20 cellular contexts compared by ENCODE assay signal in genomic region chr12:58906917-58907316, GRCh38. TPM values are rescaled to one million over a fixed set of nuclear protein-coding genes. Genes with fewer than 3 reads are reported as not detected.
DNase-seq lines count a peak whose midpoint lies in the region; ATAC-seq, FAIRE-seq and TF ChIP-seq lines count a peak whose summit lies in the region.
"Had no signal": no experiment of that assay in that cellular context is flagged by ENCODE, and none has a peak within 500 bp of the region (broad histone marks: within the 10 kb centered on the region; RNA-seq: fewer than 3 reads in every experiment).

No MANE protein-coding gene starts in this region.

- peaks cover 2% of the 10 kb centered on the region for H3K9me3 ChIP-seq in keratinocyte (ENCODE audit: control insufficient read depth, low read depth, low read length)
- H3K9me3 ChIP-seq: BLaER1 had no signal

- ATAC-seq in GM21737 (IDR thresholded peaks at IDR 0.05; ENCODE audit: unreplicated experiment) = no peak
- ATAC-seq in Right ventricle myocardium inferior = no peak
- ATAC-seq: GM12878, PC-3 had no signal

- DNase-seq in NCI-H2171 treated with DMSO at 0.1 percent for 48 hours (lab: John Stamatoyannopoulos, UW) = peak; percentile 25
- DNase-seq in NCI-H2171 (lab: John Stamatoyannopoulos, UW) = no peak
- DNase-seq in bronchial epithelial cell (ENCODE audit: low read depth) = peak; percentile 89
- DNase-seq in keratinocyte (ENCODE audit: low read depth, low spot score) = no peak
- DNase-seq in lower leg skin (ENCODE audit: low spot score in 2 of 2) = no peak
- no peak for DNase-seq in NCI-H2227 (lab: John Stamatoyannopoulos, UW; ENCODE audit: unreplicated experiment)
- DNase-seq in Right ventricle myocardium inferior (ENCODE audit: missing footprints) = no peak
- DNase-seq: 8988T; CD8-positive, alpha-beta memory T cell; DND-41; GOT3; KG1; NCI-H1092; NCI-H82; PC-3 had no signal

- no peaks in the 10 kb centered on the region for H4K20me1 ChIP-seq in keratinocyte (ENCODE audit: control insufficient read depth, extremely low read depth, insufficient read depth, low read length)
- H4K20me1 ChIP-seq: BLaER1 had no signal

- H3K9ac ChIP-seq in keratinocyte (ENCODE audit: control insufficient read depth, extremely low read depth, insufficient read depth, low read length) = peak overlapping the region; percentile 38
- H3K9ac ChIP-seq: BLaER1 had no signal

- peaks cover 65% of the 10 kb centered on the region for H3K79me2 ChIP-seq in keratinocyte (ENCODE audit: control insufficient read depth, insufficient read depth, low read length)

- intact Hi-C loops in lower leg skin (cut with DNase I; ENCODE audit: low total_unique reads) (no loop called here), Right ventricle myocardium inferior (cut with DNase I) (no loop called here)

- TF ChIP-seq CTCF in bronchial epithelial cell (IDR thresholded peaks at IDR 0.05; ENCODE audit: insufficient read depth, low read length, severe bottlenecking) (no peak), keratinocyte (optimal IDR thresholded peaks at IDR 0.05 in 1 of 3, IDR thresholded peaks at IDR 0.05 in 1 of 3, conservative IDR thresholded peaks at IDR 0.05 in 1 of 3; ENCODE audit: extremely low read depth in 1 of 3, insufficient read depth in 2 of 3, low read length in 3 of 3) (no peak), lower leg skin (IDR thresholded peaks at IDR 0.05) (no peak)

- 47 to 52% methylated on average over 3 of the region's 3 CpGs for WGBS in lower leg skin, 2 donors

- no peaks in the 10 kb centered on the region for H3K9me1 ChIP-seq in keratinocyte (ENCODE audit: control insufficient read depth, extremely low read depth, insufficient read depth, low read length)

- no peak overlapping the region for H3K4me3 ChIP-seq in bronchial epithelial cell (ENCODE audit: low read depth, low read length)
- no peak overlapping the region for H3K4me3 ChIP-seq in keratinocyte (ENCODE audit: control insufficient read depth in 2 of 3, extremely low read depth in 1 of 3, insufficient read depth in 2 of 3, low read depth in 1 of 3, low read length in 3 of 3)
- no peak overlapping the region for H3K4me3 ChIP-seq in lower leg skin (ENCODE audit: low read depth, poor library complexity, severe bottlenecking)
- H3K4me3 ChIP-seq: BLaER1, GM12878, SK-N-MC had no signal

- H3K27ac ChIP-seq in keratinocyte (ENCODE audit: control insufficient read depth, insufficient read depth, low read length) = peak overlapping the region; percentile 78
- H3K27ac ChIP-seq: BLaER1, SK-N-MC had no signal

- no peaks in the 10 kb centered on the region for H3K27me3 ChIP-seq in bronchial epithelial cell (ENCODE audit: control insufficient read depth, insufficient read depth, low read length)
- H3K27me3 ChIP-seq in keratinocyte (ENCODE audit: control insufficient read depth, extremely low read depth, insufficient read depth, low read length) = no peaks in the 10 kb centered on the region
- H3K27me3 ChIP-seq: BLaER1 had no signal

- dilution Hi-C loops in keratinocyte (cut with MboI; ENCODE audit: extremely low pct_ligation_motif_present, low sequenced_read_pairs) = no loop called here

- no peak for TF ChIP-seq POLR2A in lower leg skin (IDR thresholded peaks at IDR 0.05)

- FAIRE-seq in bronchial epithelial cell (lab: Jason Lieb, UNC) (no peak), keratinocyte (lab: Jason Lieb, UNC) (peak; percentile 99)
- FAIRE-seq: G401.6, GM12878 had no signal

- no peak overlapping the region for H2AFZ ChIP-seq in keratinocyte (ENCODE audit: control insufficient read depth, low read length)

- peaks cover 21% of the 10 kb centered on the region for H3K4me1 ChIP-seq in keratinocyte (ENCODE audit: control insufficient read depth, extremely low read depth, insufficient read depth, low read length)
- H3K4me1 ChIP-seq: BLaER1 had no signal

- H3K36me3 ChIP-seq in bronchial epithelial cell (ENCODE audit: control insufficient read depth, insufficient read depth, low read length) = peaks cover 11% of the 10 kb centered on the region
- H3K36me3 ChIP-seq in keratinocyte (ENCODE audit: control insufficient read depth in 2 of 2, extremely low read depth in 1 of 2, insufficient read depth in 2 of 2, low read length in 2 of 2) = peaks cover 9 to 20% of the 10 kb centered on the region in 2 experiments
- H3K36me3 ChIP-seq: BLaER1 had no signal

- peak overlapping the region; percentile 39 for H3K4me2 ChIP-seq in keratinocyte (ENCODE audit: control insufficient read depth, extremely low read depth, insufficient read depth, low read depth, low read length)
- H3K4me2 ChIP-seq: BLaER1 had no signal

RNA-seq across cellular contexts. Expression of gene LRIG3, which starts 13.4 kb away (rescaled TPM):
- total RNA-seq in bronchial epithelial cell = 30.6 and 44.5 TPM in 2 replicates
- polyA plus RNA-seq in keratinocyte = 22.1 to 30.9 TPM (median 25.5 TPM) in 3 replicates
- 4.4 TPM for polyA plus RNA-seq in keratinocyte (2011; ENCODE audit: low read depth)
- polyA plus RNA-seq in keratinocyte (2011; cell fraction: cytosol; rRNA removed) = 6.3 and 11.9 TPM in 2 replicates
- polyA plus RNA-seq in keratinocyte (2011; cell fraction: nucleus; rRNA removed) = 37.1 and 38.0 TPM in 2 replicates
- 12.2 TPM in 2 replicates for polyA plus RNA-seq in keratinocyte (2012; ENCODE audit: low replicate concordance)
- 26.1 to 67.7 TPM (median 49.0 TPM) in 3 replicates for polyA minus RNA-seq in keratinocyte
- 15.2 TPM for polyA minus RNA-seq in keratinocyte (2011; cell fraction: cytosol; rRNA and poly(A)+ RNA removed)
- 48.5 and 69.0 TPM in 2 replicates for polyA minus RNA-seq in keratinocyte (2011; cell fraction: nucleus; rRNA and poly(A)+ RNA removed)
- 100 to 1,000 TPM in 3 of 4 donors, 10 to 100 TPM in 1; 87.7 to 134 (median 117) TPM for total RNA-seq in lower leg skin
- total RNA-seq in Right ventricle myocardium inferior = 3.8 TPM
- polyA plus RNA-seq: CD8-positive, alpha-beta memory T cell had no signal

Comparison
In these comparisons a context has a peak if more than half of its experiments do, and no peak if none do; other contexts are left out.
1. DNase-seq: peak in NCI-H2171 treated with DMSO at 0.1 percent for 48 hours (single experiment) and bronchial epithelial cell (single experiment); none in NCI-H2171 (single experiment), keratinocyte (single experiment), lower leg skin (0 of 2), NCI-H2227 (single experiment) and Right ventricle myocardium inferior (single experiment).